In the genomic region with DNA sequence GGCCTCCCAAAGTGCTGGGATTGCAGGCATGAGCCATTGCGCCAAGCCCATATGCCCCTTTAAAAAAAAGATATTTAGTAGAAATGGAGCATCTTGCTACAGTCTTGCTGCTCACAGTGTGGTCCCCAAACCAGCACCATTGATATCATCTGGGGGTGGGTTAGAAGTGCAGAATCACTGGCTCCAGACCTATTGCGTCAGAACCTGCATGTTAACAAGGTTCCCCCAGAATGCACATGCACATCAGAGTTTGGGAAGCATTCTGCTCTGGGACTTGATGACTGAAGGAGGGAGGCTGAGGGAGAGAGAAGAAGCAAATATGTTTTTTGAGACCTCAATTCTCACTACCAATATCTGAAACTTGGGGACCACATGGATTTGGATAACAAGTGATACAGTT, we compare ENCODE assay signal across 24 cellular contexts. TPM values are rescaled to one million over a fixed set of nuclear protein-coding genes. Genes with fewer than 3 reads are reported as not detected.
DNase-seq lines count a peak whose midpoint lies in the region; ATAC-seq, FAIRE-seq and TF ChIP-seq lines count a peak whose summit lies in the region.
"Had no signal": no experiment of that assay in that cellular context is flagged by ENCODE, and none has a peak within 500 bp of the region (broad histone marks: within the 10 kb centered on the region; RNA-seq: fewer than 3 reads in every experiment).

No MANE protein-coding gene starts in this region.

- no peak overlapping the region for H3K27ac Mint-ChIP-seq in CD8-positive, alpha-beta T cell
- H3K27ac Mint-ChIP-seq: B cell; CD4-positive, alpha-beta T cell had no signal

- H2BK15ac ChIP-seq in H1 (ENCODE audit: low read length) = no peak overlapping the region

- FAIRE-seq in HepG2 (lab: Jason Lieb, UNC) = no peak
- FAIRE-seq in H1 (lab: Jason Lieb, UNC) = no peak
- FAIRE-seq: A549, GM12878, GM12892, GM18507 had no signal

- H3K79me1 ChIP-seq in H1 (ENCODE audit: low read depth, low read length) = no peaks in the 10 kb centered on the region

- H3K9me3 Mint-ChIP-seq in CD8-positive, alpha-beta T cell = peaks cover 4% of the 10 kb centered on the region
- H3K9me3 Mint-ChIP-seq: CD4-positive, alpha-beta T cell had no signal

- DNase-seq in HepG2 (ENCODE audit: low spot score) (no peak), right lobe of liver (no peak), H1 (ENCODE audit: low read depth in 1 of 2, low spot score in 2 of 2) (no peak)
- DNase-seq in CD8-positive, alpha-beta T cell = no peak
- DNase-seq: AML-193; CD4-positive, alpha-beta T cell; CD8-positive, alpha-beta memory T cell; COR-L47; DMS 273 treated with DMSO at 0.1 percent for 48 hours; DMS153; DMS53; DMS79; DND-41; EL; GDM1 had no signal

- no peak overlapping the region for H3K56ac ChIP-seq in H1 (replicated peaks; ENCODE audit: insufficient read length, low read depth, low read length)

- no TSS peak for BruUV-seq in HepG2 (replicated peaks; lab: Mats Ljungman, UMichigan)

- H3K9ac ChIP-seq in HepG2 (ENCODE audit: insufficient read depth, low read depth, low read length) = no peak overlapping the region
- no peak overlapping the region for H3K9ac ChIP-seq in H1 (replicated peaks in 1 of 4; ENCODE audit: extremely low read depth in 1 of 4, low read depth in 3 of 4, low read length in 3 of 4)
- H3K9ac ChIP-seq: BLaER1 treated with 17β-estradiol and CSF1 and Interleukin-3, amounts not matched to agents 10 nM and 100 nM had no signal

- no peak overlapping the region for H4K5ac ChIP-seq in H1 (ENCODE audit: insufficient read length, low read depth, low read length)

- H4K8ac ChIP-seq in H1 (ENCODE audit: extremely low read depth, insufficient read depth, low read length) = no peak overlapping the region

- CTCF ChIA-PET in HepG2 (lab: Yijun Ruan, JAX; ENCODE audit: low intra/inter-chr PET ratio, low total read pairs) = no interaction called here
- CTCF ChIA-PET in H1 (lab: Charles Lee; ENCODE audit: partially characterized antibody) = no interaction called here
- CTCF ChIA-PET in CD8-positive, alpha-beta T cell (lab: Charles Lee) = no interaction called here

- H3K27ac ChIP-seq in HepG2 (ENCODE audit: extremely low read length, insufficient read depth, low read length) (no peak overlapping the region), right lobe of liver (no peak overlapping the region), H1 (ENCODE audit: low read depth, low read length) (no peak overlapping the region)
- no peak overlapping the region for H3K27ac ChIP-seq in CD8-positive, alpha-beta T cell (ENCODE audit: low read depth, low read length)
- H3K27ac ChIP-seq: 22Rv1; A549; BLaER1 treated with 17β-estradiol and CSF1 and Interleukin-3, amounts not matched to agents 10 nM and 100 nM; C4-2B had no signal

- H3K4me3 ChIP-seq in HepG2 (replicated peaks in 1 of 3; ENCODE audit: insufficient read depth in 1 of 3, low read depth in 2 of 3, low read length in 3 of 3) (no peak overlapping the region), right lobe of liver (no peak overlapping the region), H1 (ENCODE audit: extremely low read depth in 1 of 4, insufficient read depth in 2 of 4, low read depth in 3 of 4, low read length in 4 of 4) (no peak overlapping the region)
- H3K4me3 ChIP-seq in CD8-positive, alpha-beta T cell (ENCODE audit: low read depth, low read length) = no peak overlapping the region
- H3K4me3 ChIP-seq: A549; BLaER1 treated with 17β-estradiol and CSF1 and Interleukin-3, amounts not matched to agents 10 nM and 100 nM; GM12878 had no signal

- no peak overlapping the region for H2AFZ ChIP-seq in HepG2 (ENCODE audit: low read length)
- no peak overlapping the region for H2AFZ ChIP-seq in H1 (ENCODE audit: low read length)

- no peak overlapping the region for H4K91ac ChIP-seq in H1 (replicated peaks; ENCODE audit: insufficient read length, low read length)

- TF ChIP-seq POLR2A in HepG2 (IDR thresholded peaks at IDR 0.05; ENCODE audit: insufficient read depth in 1 of 2, low read depth in 2 of 2, low read length in 2 of 2) (no peak), right lobe of liver (IDR thresholded peaks at IDR 0.05) (no peak), H1 (IDR thresholded peaks at IDR 0.05; ENCODE audit: control extremely low read depth in 1 of 2, low read depth in 2 of 2, low read length in 2 of 2) (no peak)

- H2BK5ac ChIP-seq in H1 (ENCODE audit: low read depth, low read length) = no peak overlapping the region

- H3K36me3 Mint-ChIP-seq in CD8-positive, alpha-beta T cell = no peaks in the 10 kb centered on the region

- H3K27me3 Mint-ChIP-seq in CD8-positive, alpha-beta T cell (ENCODE audit: low read depth) = no peaks in the 10 kb centered on the region
- H3K27me3 Mint-ChIP-seq: B cell; CD4-positive, alpha-beta T cell; CD8-positive, alpha-beta memory T cell had no signal

- WGBS in HepG2 (ENCODE audit: low lambda C conversion rate) = 95% methylated on average over 2 of the region's 2 CpGs
- 100% methylated on average over 2 of the region's 2 CpGs for WGBS in right lobe of liver (ENCODE audit: insufficient coverage, low coverage, low lambda C conversion rate, missing lambda C conversion rate)
- WGBS in H1 (ENCODE audit: extremely low coverage in 1 of 2, insufficient coverage in 1 of 2, insufficient read length in 1 of 2, insufficient replicate concordance in 2 of 2, low coverage in 1 of 2, low lambda C conversion rate in 2 of 2, missing lambda C conversion rate in 1 of 2), 2 experiments = 97% methylated on average over 2 of the region's 2 CpGs; no CpG with 5 or more reads in 1 of the 2 experiments

- H3K4me1 Mint-ChIP-seq in CD8-positive, alpha-beta T cell (ENCODE audit: low read depth) = peaks cover 23% of the 10 kb centered on the region

- H2AK5ac ChIP-seq in H1 (ENCODE audit: low read depth, low read length) = no peak overlapping the region

- H3K4me1 ChIP-seq in HepG2 (ENCODE audit: insufficient read depth, low read length) (peaks cover 73% of the 10 kb centered on the region), right lobe of liver (peaks cover 0 to 21% (median 5%) of the 10 kb centered on the region in 4 donors), H1 (replicated peaks in 1 of 4; ENCODE audit: control insufficient read depth in 3 of 4, insufficient read depth in 4 of 4, low read length in 3 of 4) (no peaks in the 10 kb centered on the region)
- H3K4me1 ChIP-seq in CD8-positive, alpha-beta T cell (ENCODE audit: insufficient read depth, low read length) = peaks cover 8% of the 10 kb centered on the region

- H3K27me3 ChIP-seq in HepG2 (ENCODE audit: control insufficient read depth in 1 of 2, insufficient read depth in 2 of 2, low read length in 2 of 2) (no peaks in the 10 kb centered on the region), right lobe of liver (no peaks in the 10 kb centered on the region), H1 (replicated peaks in 1 of 4; ENCODE audit: control insufficient read depth in 3 of 4, extremely low read depth in 1 of 4, insufficient read depth in 3 of 4, low read length in 3 of 4) (no peaks in the 10 kb centered on the region)
- H3K27me3 ChIP-seq in CD8-positive, alpha-beta T cell (ENCODE audit: insufficient read depth, low read length) = no peaks in the 10 kb centered on the region
- H3K27me3 ChIP-seq: BLaER1 treated with 17β-estradiol and CSF1 and Interleukin-3, amounts not matched to agents 10 nM and 100 nM had no signal

- intact Hi-C loops in HepG2 (cut with micrococcal nuclease; ENCODE audit: unreplicated experiment) (no loop called here), right lobe of liver (cut with DNase I) (no loop called here)
- intact Hi-C loops in CD8-positive, alpha-beta T cell (cut with DNase I, micrococcal nuclease) = no loop called here

- H4K20me1 ChIP-seq in HepG2 (ENCODE audit: insufficient read depth, low read length) (no peaks in the 10 kb centered on the region), H1 (replicated peaks in 1 of 2; ENCODE audit: control insufficient read depth in 1 of 2, insufficient read depth in 2 of 2, low read length in 2 of 2) (no peaks in the 10 kb centered on the region)
- H4K20me1 ChIP-seq: BLaER1 treated with 17β-estradiol and CSF1 and Interleukin-3, amounts not matched to agents 10 nM and 100 nM had no signal

- H3K79me2 ChIP-seq in HepG2 (ENCODE audit: insufficient read depth, low read length) (no peaks in the 10 kb centered on the region), H1 (ENCODE audit: control insufficient read depth in 1 of 2, insufficient read depth in 2 of 2, low read length in 2 of 2) (no peaks in the 10 kb centered on the region)

- H3K23me2 ChIP-seq in H1 (ENCODE audit: low read depth, low read length) = no peaks in the 10 kb centered on the region

- H2BK12ac ChIP-seq in H1 (ENCODE audit: low read depth, low read length) = no peak overlapping the region

- H3K18ac ChIP-seq in H1 (ENCODE audit: extremely low read depth, low read length) = no peak overlapping the region

- no peak overlapping the region for H2BK20ac ChIP-seq in H1 (ENCODE audit: low read length)

- H2BK120ac ChIP-seq in H1 (replicated peaks; ENCODE audit: low read depth, low read length) = no peak overlapping the region

- in situ Hi-C loops in HepG2 (cut with HindIII; ENCODE audit: extremely low pct_ligation_motif_present, low pct_unique_long_range_greater_than_20kb) = no loop called here

- TF ChIP-seq CTCF in HepG2 (CRISPR knock-in tag; IDR thresholded peaks at IDR 0.05) (no peak), right lobe of liver (IDR thresholded peaks at IDR 0.05) (no peak), H1 (IDR thresholded peaks at IDR 0.05; ENCODE audit: control extremely low read depth in 1 of 3, insufficient read depth in 1 of 3, low read depth in 1 of 3, low read length in 3 of 3) (no peak)
- TF ChIP-seq CTCF in CD8-positive, alpha-beta T cell (IDR thresholded peaks at IDR 0.05) = no peak

- no peak for ATAC-seq in HepG2
- no peak for ATAC-seq in right lobe of liver
- no peak for ATAC-seq in GM21529 (IDR thresholded peaks at IDR 0.05; ENCODE audit: unreplicated experiment)
- ATAC-seq in CD8-positive, alpha-beta T cell = no peak
- ATAC-seq: A549, GM12878 had no signal

- no peak overlapping the region for H3K4me3 Mint-ChIP-seq in CD8-positive, alpha-beta T cell
- H3K4me3 Mint-ChIP-seq: B cell; CD4-positive, alpha-beta T cell had no signal

- no peak overlapping the region for H3K23ac ChIP-seq in H1 (ENCODE audit: insufficient read length)

- TF ChIP-seq EP300 in HepG2 (IDR thresholded peaks at IDR 0.05; ENCODE audit: low read depth in 2 of 2, low read length in 2 of 2) (no peak), HepG2 (CRISPR knock-in tag; IDR thresholded peaks at IDR 0.05; ENCODE audit: borderline replicate concordance) (no peak), H1 (IDR thresholded peaks at IDR 0.05; ENCODE audit: borderline replicate concordance in 1 of 2, low read depth in 2 of 2, low read length in 2 of 2) (no peak)

- TF ChIP-seq RAD21 in HepG2 (CRISPR knock-in tag; IDR thresholded peaks at IDR 0.05) (no peak), H1 (IDR thresholded peaks at IDR 0.05 in 1 of 2, conservative IDR thresholded peaks at IDR 0.05 in 1 of 2; ENCODE audit: low read depth in 2 of 2, low read length in 2 of 2) (no peak)

- H3K14ac ChIP-seq in H1 (ENCODE audit: insufficient read length) = no peak overlapping the region

- H3K9me3 ChIP-seq in HepG2 (ENCODE audit: low read length) = peaks cover 21% of the 10 kb centered on the region
- H3K9me3 ChIP-seq in right lobe of liver = peaks cover 0 to 11% (median 0%) of the 10 kb centered on the region in 4 donors
- H3K9me3 ChIP-seq in H1 (ENCODE audit: insufficient read depth in 2 of 2, low read depth in 1 of 2, low read length in 1 of 2) = no peaks in the 10 kb centered on the region
- H3K9me3 ChIP-seq in CD8-positive, alpha-beta T cell (ENCODE audit: low read length) = peaks cover 8% of the 10 kb centered on the region

- H3K4me2 ChIP-seq in HepG2 (ENCODE audit: low read depth, low read length) (no peak overlapping the region), H1 (ENCODE audit: insufficient read depth in 1 of 2, low read depth in 2 of 2, low read length in 2 of 2) (no peak overlapping the region)
- H3K4me2 ChIP-seq: A549; BLaER1 treated with 17β-estradiol and CSF1 and Interleukin-3, amounts not matched to agents 10 nM and 100 nM had no signal

- no peaks in the 10 kb centered on the region for H3K36me3 ChIP-seq in HepG2 (replicated peaks in 1 of 2; ENCODE audit: control insufficient read depth in 1 of 2, insufficient read depth in 2 of 2, low read length in 2 of 2)
- no peaks in the 10 kb centered on the region for H3K36me3 ChIP-seq in right lobe of liver
- H3K36me3 ChIP-seq in H1 (ENCODE audit: control insufficient read depth in 2 of 4, insufficient read depth in 4 of 4, low read length in 3 of 4) = no peaks in the 10 kb centered on the region
- H3K36me3 ChIP-seq in CD8-positive, alpha-beta T cell (ENCODE audit: insufficient read depth, low read length) = no peaks in the 10 kb centered on the region

- POLR2A ChIA-PET in HepG2 (lab: Yijun Ruan, JAX) (interaction anchor here (0.7 to 6.4 kb wide), 2 partner anchors 14 to 24 kb away, joined by 4 to 386 read pairs; no protein-coding TSS in a partner anchor), H1 (lab: Charles Lee; ENCODE audit: partially characterized antibody) (interaction anchor here (6.1 kb wide), 1 partner anchor 15 kb away, joined by 121 read pairs; no protein-coding TSS in a partner anchor)
- POLR2A ChIA-PET in CD8-positive, alpha-beta T cell (lab: Charles Lee) = interaction anchor here (12.5 kb wide), 1 partner anchor 22 kb away, joined by 208 read pairs; no protein-coding TSS in a partner anchor

- no peak overlapping the region for H3K4ac ChIP-seq in H1 (replicated peaks; ENCODE audit: insufficient read length, low read depth, low read length)

RNA-seq across cellular contexts. Expression of a gene that starts 16.0 kb away (rescaled TPM):
- total RNA-seq in HepG2 (2016; rRNA removed; fragmentation: Illumina TruSeq; extraction: Trizol) (9.0 and 9.5 TPM in 2 replicates), right lobe of liver (10 to 100 TPM; 10.9 to 31.8 (median 13.2) TPM)
- 4.8 and 5.0 TPM in 2 replicates for total RNA-seq in HepG2 (2016; cell fraction: cytosol; rRNA removed; fragmentation: Illumina TruSeq; extraction: Trizol; ENCODE audit: low read depth)
- total RNA-seq in HepG2 (2016; cell fraction: insoluble cytoplasmic fraction; rRNA removed; fragmentation: Illumina TruSeq; extraction: Trizol) = 8.2 and 10.0 TPM in 2 replicates
- total RNA-seq in HepG2 (2016; cell fraction: membrane; rRNA removed; fragmentation: Illumina TruSeq; extraction: Trizol) = 6.9 and 7.7 TPM in 2 replicates
- 5.3 and 7.3 TPM in 2 replicates for total RNA-seq in HepG2 (2016; cell fraction: nucleus; rRNA removed; fragmentation: Illumina TruSeq; extraction: Trizol)
- polyA plus RNA-seq in HepG2 (2011; rRNA removed) (25.9 and 40.6 TPM in 2 replicates), H1 (2011; rRNA removed) (9.2 and 16.2 TPM in 2 replicates)
- polyA plus RNA-seq in HepG2 (2011; cell fraction: cytosol; rRNA removed) = 42.8 and 43.2 TPM in 2 replicates
- polyA plus RNA-seq in HepG2 (2011; cell fraction: nucleus; rRNA removed) = 20.5 and 34.1 TPM in 2 replicates
- polyA plus RNA-seq in HepG2 (2012) = 31.5 and 47.6 TPM in 2 replicates
- polyA plus RNA-seq in HepG2 (2016; cell fraction: cytosol; fragmentation: Illumina TruSeq; extraction: Trizol; ENCODE audit: low read depth) = 2.0 and 2.2 TPM in 2 replicates
- polyA plus RNA-seq in HepG2 (2016; cell fraction: insoluble cytoplasmic fraction; fragmentation: Illumina TruSeq; extraction: Trizol; ENCODE audit: low read depth) = 11.6 and 13.8 TPM in 2 replicates
- polyA plus RNA-seq in HepG2 (2016; cell fraction: membrane; fragmentation: Illumina TruSeq; extraction: Trizol; ENCODE audit: low read depth) = 3.2 TPM in 2 replicates
- polyA plus RNA-seq in HepG2 (2016; cell fraction: nucleus; fragmentation: Illumina TruSeq; extraction: Trizol; ENCODE audit: insufficient read depth, low read depth) = 12.2 and 15.4 TPM in 2 replicates
- polyA minus RNA-seq in HepG2 (2011; rRNA and poly(A)+ RNA removed; ENCODE audit: low replicate concordance) = 18.8 and 37.1 TPM in 2 replicates
- polyA minus RNA-seq in HepG2 (2011; cell fraction: cytosol; rRNA and poly(A)+ RNA removed) = 15.0 and 19.8 TPM in 2 replicates
- 8.9 and 13.3 TPM in 2 replicates for polyA minus RNA-seq in HepG2 (2011; cell fraction: nucleus; rRNA and poly(A)+ RNA removed)
- total RNA-seq in H1 (2021; fragmentation: NEBNext Ultra II Directional; extraction: Animal tissue kit (Norgen Biotek cat#: 25700)) = 8.4 TPM in 2 replicates
- polyA plus RNA-seq in H1 (2011; cell fraction: cytosol; rRNA removed) = 13.0 TPM
- 10.2 TPM for polyA plus RNA-seq in H1 (2011; cell fraction: nucleus; rRNA removed)
- polyA plus RNA-seq in H1 (2012, experiment 1 of 2) = 7.8 to 9.1 TPM (median 8.5 TPM) in 4 replicates
- polyA plus RNA-seq in H1 (2012, experiment 2 of 2) = 8.1 TPM
- polyA plus RNA-seq in H1 (2013, experiment 1 of 2) = 4.9 TPM
- 5.6 TPM for polyA plus RNA-seq in H1 (2013, experiment 2 of 2)
- 6.4 and 7.0 TPM in 2 replicates for polyA minus RNA-seq in H1 (2011; rRNA and poly(A)+ RNA removed)
- 5.1 TPM for polyA minus RNA-seq in H1 (2011; cell fraction: cytosol; rRNA and poly(A)+ RNA removed)
- 9.5 TPM for polyA minus RNA-seq in H1 (2011; cell fraction: nucleus; rRNA and poly(A)+ RNA removed)
- total RNA-seq in CD8-positive, alpha-beta T cell = 1 to 10 TPM; 2.9 to 4.1 TPM
